Comparison of ENCODE assay signal across 1 cellular context in the genomic region with DNA sequence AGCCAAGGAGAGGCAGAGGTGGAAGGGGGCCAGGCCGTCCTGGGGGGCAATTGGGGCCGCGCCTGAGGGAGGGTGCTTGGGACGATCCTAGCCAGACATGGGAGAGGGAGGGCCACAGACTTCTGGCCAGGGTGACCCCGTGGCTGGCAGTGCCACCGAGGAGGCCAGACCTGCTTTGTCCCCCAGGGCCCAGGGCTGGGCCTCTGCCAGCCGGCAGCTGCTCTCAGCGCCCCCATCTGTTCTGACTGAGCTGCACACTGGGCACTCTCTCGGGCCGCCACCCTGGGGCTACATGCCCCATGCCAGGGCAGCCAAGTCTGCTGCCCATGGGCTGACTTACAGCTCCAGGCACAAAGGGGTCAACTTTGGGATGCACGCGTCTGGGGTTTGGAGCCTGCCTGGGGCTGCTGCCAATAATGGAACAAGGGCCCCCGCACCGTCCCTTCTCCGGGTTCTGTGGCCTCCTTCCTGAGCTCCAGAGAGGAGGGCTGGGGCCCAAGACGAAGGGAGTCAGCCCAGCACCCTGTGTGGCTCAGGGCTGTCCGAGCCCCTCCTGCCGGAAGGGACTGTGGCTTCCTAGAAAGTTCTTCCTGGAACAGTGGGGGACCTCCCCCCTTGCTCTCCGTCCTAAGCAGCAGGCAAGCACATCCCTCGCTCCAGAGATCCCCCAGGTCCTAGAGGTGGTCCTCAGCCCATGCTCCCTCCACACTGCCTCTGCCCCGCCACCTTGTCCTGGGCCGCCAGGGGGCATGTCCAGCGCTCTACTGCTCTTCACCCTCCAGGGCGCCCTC.
A peak's percentile ranks its signal among the peaks of the same experiment; 100 is the strongest.
TF ChIP-seq lines count a peak whose summit lies in the region.

No MANE protein-coding gene starts in this region.

TF ChIP-seq in H1, 55 proteins besides CTCF, POLR2A, EP300 and RAD21:
- TF ChIP-seq BACH1 (IDR thresholded peaks at IDR 0.05; ENCODE audit: low read length) (no peak), CHD1 (IDR thresholded peaks at IDR 0.05; ENCODE audit: low read depth, low read length) (no peak), TCF12 (IDR thresholded peaks at IDR 0.05; ENCODE audit: low read depth, low read length) (no peak), FOSL1 (IDR thresholded peaks at IDR 0.05; ENCODE audit: insufficient read depth, low read depth, low read length) (peak; percentile 89), E2F6 (IDR thresholded peaks at IDR 0.05) (no peak), CREB1 (IDR thresholded peaks at IDR 0.05) (0 out of 2 replicates have a peak, but pooled peaks have one; percentile 28), SP2 (IDR thresholded peaks at IDR 0.05; ENCODE audit: low read length) (no peak), MAX (IDR thresholded peaks at IDR 0.05) (peak; percentile 49; the same call in 1 of the 2 replicates), KDM1A (IDR thresholded peaks at IDR 0.05; ENCODE audit: borderline replicate concordance, low read length) (no peak), ZNF274 (IDR thresholded peaks at IDR 0.05; ENCODE audit: borderline replicate concordance, extremely low read depth, low read length) (no peak), GABPA (IDR thresholded peaks at IDR 0.05; ENCODE audit: borderline replicate concordance, insufficient read depth, low read length) (no peak), SAP30 (IDR thresholded peaks at IDR 0.05; ENCODE audit: insufficient read depth, insufficient replicate concordance, low read length) (no peak), GTF2F1 (IDR thresholded peaks at IDR 0.05; ENCODE audit: borderline replicate concordance, low read depth, low read length) (no peak), POU5F1 (IDR thresholded peaks at IDR 0.05; ENCODE audit: low read depth, low read length) (no peak), MAFK (IDR thresholded peaks at IDR 0.05; ENCODE audit: low read depth, low read length) (no peak), HDAC2 (IDR thresholded peaks at IDR 0.05; ENCODE audit: borderline replicate concordance in 1 of 2, low read depth in 2 of 2, low read length in 2 of 2) (no peak), SIN3A (conservative IDR thresholded peaks at IDR 0.05 in 1 of 2, IDR thresholded peaks at IDR 0.05 in 1 of 2; ENCODE audit: low read depth in 1 of 2, low read length in 2 of 2) (peak in 1 of 2 experiments; percentile 59; a peak in 2 of 4 replicates), RXRA (IDR thresholded peaks at IDR 0.05; ENCODE audit: insufficient read depth, low read depth, low read length) (no peak), TAF7 (optimal IDR thresholded peaks at IDR 0.05; ENCODE audit: borderline replicate concordance, low read depth, low read length) (no peak), EGR1 (IDR thresholded peaks at IDR 0.05; ENCODE audit: borderline replicate concordance, low read depth, low read length) (0 out of 2 replicates have a peak, but pooled peaks have one; percentile 17), RFX5 (IDR thresholded peaks at IDR 0.05; ENCODE audit: borderline replicate concordance, low read depth, low read length) (no peak), SP1 (IDR thresholded peaks at IDR 0.05; ENCODE audit: low read depth, low read length) (0 out of 2 replicates have a peak, but pooled peaks have one; percentile 23)
- TF ChIP-seq, protein P1, sequence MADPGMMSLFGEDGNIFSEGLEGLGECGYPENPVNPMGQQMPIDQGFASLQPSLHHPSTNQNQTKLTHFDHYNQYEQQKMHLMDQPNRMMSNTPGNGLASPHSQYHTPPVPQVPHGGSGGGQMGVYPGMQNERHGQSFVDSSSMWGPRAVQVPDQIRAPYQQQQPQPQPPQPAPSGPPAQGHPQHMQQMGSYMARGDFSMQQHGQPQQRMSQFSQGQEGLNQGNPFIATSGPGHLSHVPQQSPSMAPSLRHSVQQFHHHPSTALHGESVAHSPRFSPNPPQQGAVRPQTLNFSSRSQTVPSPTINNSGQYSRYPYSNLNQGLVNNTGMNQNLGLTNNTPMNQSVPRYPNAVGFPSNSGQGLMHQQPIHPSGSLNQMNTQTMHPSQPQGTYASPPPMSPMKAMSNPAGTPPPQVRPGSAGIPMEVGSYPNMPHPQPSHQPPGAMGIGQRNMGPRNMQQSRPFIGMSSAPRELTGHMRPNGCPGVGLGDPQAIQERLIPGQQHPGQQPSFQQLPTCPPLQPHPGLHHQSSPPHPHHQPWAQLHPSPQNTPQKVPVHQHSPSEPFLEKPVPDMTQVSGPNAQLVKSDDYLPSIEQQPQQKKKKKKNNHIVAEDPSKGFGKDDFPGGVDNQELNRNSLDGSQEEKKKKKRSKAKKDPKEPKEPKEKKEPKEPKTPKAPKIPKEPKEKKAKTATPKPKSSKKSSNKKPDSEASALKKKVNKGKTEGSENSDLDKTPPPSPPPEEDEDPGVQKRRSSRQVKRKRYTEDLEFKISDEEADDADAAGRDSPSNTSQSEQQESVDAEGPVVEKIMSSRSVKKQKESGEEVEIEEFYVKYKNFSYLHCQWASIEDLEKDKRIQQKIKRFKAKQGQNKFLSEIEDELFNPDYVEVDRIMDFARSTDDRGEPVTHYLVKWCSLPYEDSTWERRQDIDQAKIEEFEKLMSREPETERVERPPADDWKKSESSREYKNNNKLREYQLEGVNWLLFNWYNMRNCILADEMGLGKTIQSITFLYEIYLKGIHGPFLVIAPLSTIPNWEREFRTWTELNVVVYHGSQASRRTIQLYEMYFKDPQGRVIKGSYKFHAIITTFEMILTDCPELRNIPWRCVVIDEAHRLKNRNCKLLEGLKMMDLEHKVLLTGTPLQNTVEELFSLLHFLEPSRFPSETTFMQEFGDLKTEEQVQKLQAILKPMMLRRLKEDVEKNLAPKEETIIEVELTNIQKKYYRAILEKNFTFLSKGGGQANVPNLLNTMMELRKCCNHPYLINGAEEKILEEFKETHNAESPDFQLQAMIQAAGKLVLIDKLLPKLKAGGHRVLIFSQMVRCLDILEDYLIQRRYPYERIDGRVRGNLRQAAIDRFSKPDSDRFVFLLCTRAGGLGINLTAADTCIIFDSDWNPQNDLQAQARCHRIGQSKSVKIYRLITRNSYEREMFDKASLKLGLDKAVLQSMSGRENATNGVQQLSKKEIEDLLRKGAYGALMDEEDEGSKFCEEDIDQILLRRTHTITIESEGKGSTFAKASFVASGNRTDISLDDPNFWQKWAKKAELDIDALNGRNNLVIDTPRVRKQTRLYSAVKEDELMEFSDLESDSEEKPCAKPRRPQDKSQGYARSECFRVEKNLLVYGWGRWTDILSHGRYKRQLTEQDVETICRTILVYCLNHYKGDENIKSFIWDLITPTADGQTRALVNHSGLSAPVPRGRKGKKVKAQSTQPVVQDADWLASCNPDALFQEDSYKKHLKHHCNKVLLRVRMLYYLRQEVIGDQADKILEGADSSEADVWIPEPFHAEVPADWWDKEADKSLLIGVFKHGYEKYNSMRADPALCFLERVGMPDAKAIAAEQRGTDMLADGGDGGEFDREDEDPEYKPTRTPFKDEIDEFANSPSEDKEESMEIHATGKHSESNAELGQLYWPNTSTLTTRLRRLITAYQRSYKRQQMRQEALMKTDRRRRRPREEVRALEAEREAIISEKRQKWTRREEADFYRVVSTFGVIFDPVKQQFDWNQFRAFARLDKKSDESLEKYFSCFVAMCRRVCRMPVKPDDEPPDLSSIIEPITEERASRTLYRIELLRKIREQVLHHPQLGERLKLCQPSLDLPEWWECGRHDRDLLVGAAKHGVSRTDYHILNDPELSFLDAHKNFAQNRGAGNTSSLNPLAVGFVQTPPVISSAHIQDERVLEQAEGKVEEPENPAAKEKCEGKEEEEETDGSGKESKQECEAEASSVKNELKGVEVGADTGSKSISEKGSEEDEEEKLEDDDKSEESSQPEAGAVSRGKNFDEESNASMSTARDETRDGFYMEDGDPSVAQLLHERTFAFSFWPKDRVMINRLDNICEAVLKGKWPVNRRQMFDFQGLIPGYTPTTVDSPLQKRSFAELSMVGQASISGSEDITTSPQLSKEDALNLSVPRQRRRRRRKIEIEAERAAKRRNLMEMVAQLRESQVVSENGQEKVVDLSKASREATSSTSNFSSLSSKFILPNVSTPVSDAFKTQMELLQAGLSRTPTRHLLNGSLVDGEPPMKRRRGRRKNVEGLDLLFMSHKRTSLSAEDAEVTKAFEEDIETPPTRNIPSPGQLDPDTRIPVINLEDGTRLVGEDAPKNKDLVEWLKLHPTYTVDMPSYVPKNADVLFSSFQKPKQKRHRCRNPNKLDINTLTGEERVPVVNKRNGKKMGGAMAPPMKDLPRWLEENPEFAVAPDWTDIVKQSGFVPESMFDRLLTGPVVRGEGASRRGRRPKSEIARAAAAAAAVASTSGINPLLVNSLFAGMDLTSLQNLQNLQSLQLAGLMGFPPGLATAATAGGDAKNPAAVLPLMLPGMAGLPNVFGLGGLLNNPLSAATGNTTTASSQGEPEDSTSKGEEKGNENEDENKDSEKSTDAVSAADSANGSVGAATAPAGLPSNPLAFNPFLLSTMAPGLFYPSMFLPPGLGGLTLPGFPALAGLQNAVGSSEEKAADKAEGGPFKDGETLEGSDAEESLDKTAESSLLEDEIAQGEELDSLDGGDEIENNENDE (IDR thresholded peaks at IDR 0.05; ENCODE audit: insufficient replicate concordance, low read length) = no peak
TF ChIP-seq in H1: peak in this region for 6.
